ENCODE assay signal across 8 cellular contexts in genomic region chr19:38850231-38850975, GRCh38. TPM values are rescaled to one million over a fixed set of nuclear protein-coding genes. Genes with fewer than 3 reads are reported as not detected.
DNase-seq lines count a peak whose midpoint lies in the region; ATAC-seq and TF ChIP-seq lines count a peak whose summit lies in the region.

No MANE protein-coding gene starts in this region.

- H3K4me3 ChIP-seq in upper lobe of left lung: peak overlapping the region; percentile 64 to 91 (median 80)

- TF ChIP-seq CTCF in upper lobe of left lung (IDR thresholded peaks at IDR 0.05): peak in 5 of 6 experiments; percentile 21 to 47 (median 37)

- H3K9me3 ChIP-seq in upper lobe of left lung: no peaks in the 10 kb centered on the region

- H3K27ac ChIP-seq in upper lobe of left lung: peak overlapping the region; percentile 100

- intact Hi-C loops in left cardiac atrium (cut with DNase I) (no loop called here), posterior cingulate gyrus (cut with DNase I) (no loop called here)

- peaks cover 35 to 50% (median 39%) of the 10 kb centered on the region in 4 donors for H3K4me1 ChIP-seq in upper lobe of left lung

- peaks cover 19 to 29% (median 21%) of the 10 kb centered on the region in 4 donors for H3K36me3 ChIP-seq in upper lobe of left lung

- H3K27me3 ChIP-seq in upper lobe of left lung: no peaks in the 10 kb centered on the region

- peak; percentile 73 for TF ChIP-seq POLR2A in GM15510 (IDR thresholded peaks at IDR 0.05; ENCODE audit: borderline replicate concordance, extremely low read depth, insufficient read length)
- TF ChIP-seq POLR2A in upper lobe of left lung (IDR thresholded peaks at IDR 0.05): peak in 3 of 4 donors; percentile 58 to 95 (median 94)

- peak; percentile 100 for DNase-seq in NCI-H146 treated with DMSO at 0.1 percent for 48 hours (lab: John Stamatoyannopoulos, UW; ENCODE audit: unreplicated experiment)
- DNase-seq in T-helper 1 cell: peak; percentile 97 to 100 (median 99)
- DNase-seq in amniotic stem cell (lab: John Stamatoyannopoulos, UW): peak; percentile 100
- peak; percentile 99 for DNase-seq in left cardiac atrium
- peak; percentile 98 to 100 (median 100) for DNase-seq in posterior cingulate gyrus
- peak; percentile 95 to 100 for DNase-seq in upper lobe of left lung

- TF ChIP-seq EP300 in upper lobe of left lung (IDR thresholded peaks at IDR 0.05): peak in 1 of 4 donors; percentile 34

- ATAC-seq in HG02884 (IDR thresholded peaks at IDR 0.05; ENCODE audit: unreplicated experiment) (peak; percentile 61), left cardiac atrium (peak; percentile 84 to 88), upper lobe of left lung (ENCODE audit: low FRiP score in 2 of 2) (peak; percentile 87 to 96)

- 0 to 1% methylated on average over 37 to 38 of the region's 38 CpGs for WGBS in upper lobe of left lung, 2 donors

RNA-seq across cellular contexts. Expression of gene HNRNPL, which starts 0.6 kb away (rescaled TPM):
- total RNA-seq in left cardiac atrium: 100 to 1,000 TPM; 179 to 185 TPM
- 100 to 1,000 TPM; 156 to 274 (median 178) TPM for total RNA-seq in upper lobe of left lung

RNA-seq across cellular contexts. Expression of gene ECH1, which starts 18.8 kb away (rescaled TPM):
- total RNA-seq in left cardiac atrium: 100 to 1,000 TPM; 449 to 630 TPM
- 100 to 1,000 TPM; 104 to 225 (median 189) TPM for total RNA-seq in upper lobe of left lung

RNA-seq across cellular contexts. Expression of gene RINL, which starts 27.7 kb away (rescaled TPM):
- total RNA-seq in left cardiac atrium: 1 to 10 TPM; 4.4 to 7.6 TPM
- total RNA-seq in upper lobe of left lung: 10 to 100 TPM in 5 of 6 donors, 1 to 10 TPM in 1; 8.7 to 23.1 (median 13.2) TPM

RNA-seq across cellular contexts. Expression of gene LGALS4, which starts 37.7 kb away (rescaled TPM):
- 1 to 10 TPM in 1 of 2 donors, under 1 TPM in 1; 0.85 to 1.4 TPM for total RNA-seq in left cardiac atrium
- total RNA-seq in upper lobe of left lung: 10 to 100 TPM in 1 of 6 donors, 1 to 10 TPM in 5; 3.1 to 12.3 (median 5.0) TPM

RNA-seq across cellular contexts. Expression of gene SIRT2, which starts 49.0 kb away (rescaled TPM):
- 10 to 100 TPM; 63.3 to 92.1 TPM for total RNA-seq in left cardiac atrium
- total RNA-seq in upper lobe of left lung: 10 to 100 TPM; 45.2 to 93.2 (median 59.1) TPM

Comparison
In these comparisons a context has a peak if more than half of its experiments do, and no peak if none do; other contexts are left out.
1. Peak in every context shown above with its lines: DNase-seq, ATAC-seq, H3K4me3 ChIP-seq and H3K27ac ChIP-seq.